In the genomic region with DNA sequence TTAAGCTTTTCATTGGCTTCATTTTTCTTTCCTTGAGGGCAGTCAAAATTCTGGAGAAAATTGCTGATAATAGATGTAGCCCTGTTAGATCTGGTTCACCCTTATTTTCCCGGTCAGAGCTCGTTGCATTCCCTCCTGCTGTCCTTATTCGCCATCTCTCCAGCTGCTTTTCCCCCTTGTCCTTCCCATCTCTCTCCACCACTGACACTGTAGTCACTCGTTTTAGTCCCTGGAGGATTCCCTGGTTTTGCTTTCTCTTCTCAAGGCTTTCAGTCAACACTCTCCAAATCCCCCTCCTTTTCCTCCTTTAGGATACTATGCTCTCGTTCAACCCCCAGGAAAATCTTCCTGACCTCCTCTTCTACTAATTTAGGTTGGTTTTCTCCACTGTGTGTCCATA, we compare ENCODE assay signal across 23 cellular contexts.
"Had no signal": no experiment of that assay in that cellular context is flagged by ENCODE, and none has a peak within 500 bp of the region (broad histone marks: within the 10 kb centered on the region; RNA-seq: fewer than 3 reads in every experiment).

No MANE protein-coding gene starts in this region.

- H3K4me2 ChIP-seq: KMS-11, SK-N-SH had no signal

- H3K9ac ChIP-seq: KMS-11, SK-N-SH had no signal

- FAIRE-seq: HepG2 had no signal

- H3K9me3 ChIP-seq: SK-N-SH had no signal

- H3K27ac ChIP-seq: KMS-11, RWPE1 had no signal

- ATAC-seq: HepG2, Panc1, T-cell had no signal

- DNase-seq: IMR-90, Kasumi-1, MV-4-11, NCI-H1048, NCI-H1105, NCI-H1436 treated with DMSO at 0.1 percent for 48 hours, NCI-H1694, NCI-H2029, NCI-H2081 treated with DMSO at 0.1 percent for 48 hours, NCI-H2171, NCI-H226, NCI-H510A, NCI-H524 treated with DMSO at 0.1 percent for 48 hours, NCI-H69, NCI-H774, SHP77, SK-N-SH, SW 1271, T-cell had no signal
